In the genomic region with DNA sequence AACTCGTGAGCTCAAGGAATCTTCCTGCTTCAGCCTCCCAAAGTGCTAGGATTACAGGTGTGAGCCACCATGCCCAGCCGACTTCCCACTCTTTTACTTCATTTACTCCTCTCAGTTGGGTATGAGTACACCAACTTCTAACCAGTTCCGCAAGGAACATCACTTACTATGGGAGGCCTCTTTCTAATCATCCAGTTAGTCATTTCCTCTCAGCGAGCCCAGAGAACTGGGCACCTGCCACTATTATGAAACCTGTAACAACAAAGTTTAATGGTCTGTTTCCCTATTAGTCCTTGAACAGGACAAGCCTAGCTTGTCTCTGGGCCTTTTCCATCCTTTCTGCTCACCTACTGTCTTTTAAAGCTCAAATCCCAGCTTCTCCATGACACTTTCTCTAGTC, we compare ENCODE assay signal across 12 cellular contexts.
DNase-seq lines count a peak whose midpoint lies in the region; TF ChIP-seq lines count a peak whose summit lies in the region.
"Had no signal": no experiment of that assay in that cellular context is flagged by ENCODE, and none has a peak within 500 bp of the region (broad histone marks: within the 10 kb centered on the region; RNA-seq: fewer than 3 reads in every experiment).

No MANE protein-coding gene starts in this region.

- no peaks in the 10 kb centered on the region for H3K9me3 ChIP-seq in fibroblast of lung (ENCODE audit: control insufficient read depth, insufficient read depth, low read depth, low read length)
- no peaks in the 10 kb centered on the region for H3K9me3 ChIP-seq in osteoblast (ENCODE audit: low read depth, low read length)

- H3K27me3 Mint-ChIP-seq in activated naive CD4-positive, alpha-beta T cell treated with anti-CD3 and anti-CD28 coated beads, Interleukin-2, amount 10 ng/mL, durations not matched to agents 7 days and 5 days, result no peaks in the 10 kb centered on the region

- CTCF ChIA-PET in RWPE1 (lab: Yijun Ruan, JAX), result interaction anchor here (0.6 to 1.2 kb wide), 2 partner anchors 14 to 584 kb away, joined by 3 read pairs; no protein-coding TSS in a partner anchor
- CTCF ChIA-PET in activated naive CD4-positive, alpha-beta T cell treated with anti-CD3 and anti-CD28 coated beads, Interleukin-2, amount 10 ng/mL, durations not matched to agents 7 days and 5 days (lab: Charles Lee), result interaction anchor here (0.6 kb wide), 1 partner anchor 147 kb away, joined by 3 read pairs; no protein-coding TSS in a partner anchor

- H3K4me3 Mint-ChIP-seq in activated naive CD4-positive, alpha-beta T cell treated with anti-CD3 and anti-CD28 coated beads, Interleukin-2, amount 10 ng/mL, durations not matched to agents 7 days and 5 days, result no peak overlapping the region
- H3K4me3 Mint-ChIP-seq: CD14-positive monocyte had no signal

- peaks cover 2% of the 10 kb centered on the region for H3K4me1 ChIP-seq in fibroblast of lung (ENCODE audit: control insufficient read depth, extremely low read depth, insufficient read depth, low read length)
- H3K4me1 ChIP-seq in osteoblast (ENCODE audit: insufficient read depth, low read length), result peaks cover 20% of the 10 kb centered on the region

- H4K20me1 ChIP-seq in fibroblast of lung (ENCODE audit: control insufficient read depth, extremely low read depth, insufficient read depth, low read length), result no peaks in the 10 kb centered on the region
- H4K20me1 ChIP-seq in osteoblast (ENCODE audit: insufficient read depth, low read length), result peaks cover 7% of the 10 kb centered on the region

- POLR2A ChIA-PET in RWPE1 (lab: Yijun Ruan, JAX; ENCODE audit: low non-redundant PET), result interaction anchor here (0.6 kb wide), 1 partner anchor 46 kb away, joined by 3 read pairs; no protein-coding TSS in a partner anchor

- peaks cover 3% of the 10 kb centered on the region for H3K4me1 Mint-ChIP-seq in activated naive CD4-positive, alpha-beta T cell treated with anti-CD3 and anti-CD28 coated beads, Interleukin-2, amount 10 ng/mL, durations not matched to agents 7 days and 5 days

- no peak overlapping the region for H3K27ac Mint-ChIP-seq in activated naive CD4-positive, alpha-beta T cell treated with anti-CD3 and anti-CD28 coated beads, Interleukin-2, amount 10 ng/mL, durations not matched to agents 7 days and 5 days
- H3K27ac Mint-ChIP-seq: activated T-helper 2 cell treated with anti-CD3 and anti-CD28 coated beads, Interferon-gamma antibody, Interleukin-2, Interleukin-4, amounts not matched to agents 10 μg/mL and 5 μg/mL and 100 μg/mL, durations not matched to agents 14 hours and 24 hours and 36 hours had no signal

- no peak overlapping the region for H3K4me3 ChIP-seq in fibroblast of lung (replicated peaks in 1 of 4; ENCODE audit: control extremely low read depth in 1 of 4, insufficient read depth in 1 of 4, low read depth in 3 of 4, low read length in 4 of 4)
- H3K4me3 ChIP-seq in osteoblast (ENCODE audit: insufficient read depth, low read length), result no peak overlapping the region

- H3K36me3 ChIP-seq in fibroblast of lung (ENCODE audit: control insufficient read depth, insufficient read depth, low read length), result peaks cover 1% of the 10 kb centered on the region
- H3K36me3 ChIP-seq in osteoblast (ENCODE audit: insufficient read depth, low read length), result peaks cover 8% of the 10 kb centered on the region

- peak; percentile 76 for DNase-seq in HCEC 1CT
- DNase-seq in RWPE1 (ENCODE audit: low spot score), result peak; percentile 85
- peak; percentile 40 to 71 for DNase-seq in fibroblast of lung (ENCODE audit: low read depth in 2 of 2)
- DNase-seq in osteoblast (ENCODE audit: insufficient read length, low spot score, missing footprints), result peak; percentile 42
- no peak for DNase-seq in NCI-H69 (lab: John Stamatoyannopoulos, UW)
- no peak for DNase-seq in MV-4-11 (lab: John Stamatoyannopoulos, UW)
- DNase-seq in stimulated activated CD4-positive, alpha-beta T cell treated with anti-CD3 and anti-CD28 coated beads, Interleukin-4, amount 100 ng/mL, for 1 hour, result no peak
- no peak for DNase-seq in activated naive CD4-positive, alpha-beta T cell treated with anti-CD3 and anti-CD28 coated beads, Interleukin-2, amount 10 ng/mL, durations not matched to agents 7 days and 5 days
- DNase-seq: activated CD4-positive, alpha-beta T cell treated with anti-CD3 and anti-CD28 coated beads, Interleukin-2, amount 50 U/mL, for 1 hour; NCI-H1436 treated with DMSO at 0.1 percent for 48 hours had no signal

- TF ChIP-seq CTCF in RWPE1 (conservative IDR thresholded peaks at IDR 0.05; ENCODE audit: low read depth), result no peak
- no peak for TF ChIP-seq CTCF in fibroblast of lung (conservative IDR thresholded peaks at IDR 0.05 in 1 of 2, IDR thresholded peaks at IDR 0.05 in 1 of 2; ENCODE audit: low read depth in 1 of 2, low read length in 2 of 2)
- TF ChIP-seq CTCF in osteoblast (IDR thresholded peaks at IDR 0.05; ENCODE audit: extremely low read depth, low read depth, low read length), result no peak

- H3K36me3 Mint-ChIP-seq in activated naive CD4-positive, alpha-beta T cell treated with anti-CD3 and anti-CD28 coated beads, Interleukin-2, amount 10 ng/mL, durations not matched to agents 7 days and 5 days, result no peaks in the 10 kb centered on the region

- no peaks in the 10 kb centered on the region for H3K9me3 Mint-ChIP-seq in activated naive CD4-positive, alpha-beta T cell treated with anti-CD3 and anti-CD28 coated beads, Interleukin-2, amount 10 ng/mL, durations not matched to agents 7 days and 5 days
- H3K9me3 Mint-ChIP-seq: activated T-helper 2 cell treated with anti-CD3 and anti-CD28 coated beads, Interferon-gamma antibody, Interleukin-2, Interleukin-4, amounts not matched to agents 10 μg/mL and 5 μg/mL and 100 μg/mL, durations not matched to agents 14 hours and 24 hours and 36 hours; CD14-positive monocyte had no signal

- H3K9ac ChIP-seq in fibroblast of lung (ENCODE audit: insufficient read depth, low read length), result no peak overlapping the region

- H3K27ac ChIP-seq in RWPE1, result peak overlapping the region; percentile 75
- no peak overlapping the region for H3K27ac ChIP-seq in fibroblast of lung (ENCODE audit: insufficient read depth, low read length)
- peak overlapping the region; percentile 5 for H3K27ac ChIP-seq in osteoblast (ENCODE audit: low read depth, low read length)

- H2AFZ ChIP-seq in fibroblast of lung (ENCODE audit: low read length) (no peak overlapping the region), osteoblast (ENCODE audit: low read length) (no peak overlapping the region)

- peaks cover 61% of the 10 kb centered on the region for H3K79me2 ChIP-seq in fibroblast of lung (ENCODE audit: control insufficient read depth, insufficient read depth, low read length)
- peaks cover 92% of the 10 kb centered on the region for H3K79me2 ChIP-seq in osteoblast (ENCODE audit: insufficient read depth, low read length)

- no peak overlapping the region for H3K4me2 ChIP-seq in fibroblast of lung (ENCODE audit: extremely low read depth, insufficient read depth, low read length)
- H3K4me2 ChIP-seq in osteoblast (ENCODE audit: insufficient read depth, low read length), result no peak overlapping the region

- no peaks in the 10 kb centered on the region for H3K27me3 ChIP-seq in fibroblast of lung (ENCODE audit: control insufficient read depth, insufficient read depth, low read length)
- no peaks in the 10 kb centered on the region for H3K27me3 ChIP-seq in osteoblast (ENCODE audit: insufficient read depth, low read length)

Comparison
In these comparisons a context has a peak if more than half of its experiments do, and no peak if none do; other contexts are left out.
1. DNase-seq: peak in HCEC 1CT (single experiment), RWPE1 (single experiment), fibroblast of lung (2 of 2) and osteoblast (single experiment); none in NCI-H69 (single experiment), MV-4-11 (single experiment), stimulated activated CD4-positive, alpha-beta T cell treated with anti-CD3 and anti-CD28 coated beads, Interleukin-4, amount 100 ng/mL, for 1 hour (single experiment) and activated naive CD4-positive, alpha-beta T cell treated with anti-CD3 and anti-CD28 coated beads, Interleukin-2, amount 10 ng/mL, durations not matched to agents 7 days and 5 days (single experiment).